Comparison of ENCODE assay signal across 7 cellular contexts in genomic region chr17:63696381-63696961, GRCh38. TPM values are rescaled to one million over a fixed set of nuclear protein-coding genes. Genes with fewer than 3 reads are reported as not detected.
DNase-seq lines count a peak whose midpoint lies in the region; ATAC-seq and TF ChIP-seq lines count a peak whose summit lies in the region.

No MANE protein-coding gene starts in this region.

- CTCF ChIA-PET in activated CD4-positive, alpha-beta T cell treated with anti-CD3 and anti-CD28 coated beads for 36 hours (lab: Charles Lee), result interaction anchor here (0.8 to 3.4 kb wide), 10 partner anchors 14 to 271 kb away, joined by 3 to 23 read pairs (median 4); partner anchors contain the start of gene MAP3K3

- H3K4me3 Mint-ChIP-seq in IgD-negative memory B cell, result peak overlapping the region; percentile 87 to 100 (median 96)
- peak overlapping the region; percentile 79 for H3K4me3 Mint-ChIP-seq in activated CD4-positive, alpha-beta T cell treated with anti-CD3 and anti-CD28 coated beads for 36 hours

- DNase-seq in ELR (ENCODE audit: low read depth) (peak; percentile 64), fibroblast of peridontal ligament (ENCODE audit: extremely low read depth) (peak; percentile 26), sigmoid colon (no peak), NCI-H345 (lab: John Stamatoyannopoulos, UW) (no peak)
- DNase-seq in activated CD4-positive, alpha-beta T cell treated with anti-CD3 and anti-CD28 coated beads for 36 hours, result peak; percentile 57

- WGBS in sigmoid colon, 2 donors, result 50 to 70% methylated on average over 9 of the region's 9 CpGs

- TF ChIP-seq EP300 in sigmoid colon (IDR thresholded peaks at IDR 0.05), result no peak

- POLR2A ChIA-PET in activated CD4-positive, alpha-beta T cell treated with anti-CD3 and anti-CD28 coated beads for 36 hours (lab: Charles Lee), result interaction anchor here (0.6 to 1.4 kb wide), 3 partner anchors 75 to 170 kb away, joined by 3 to 5 read pairs (median 4); partner anchors contain the start of genes CCDC47, DDX42 and MAP3K3

- peaks cover 35 to 42% (median 36%) of the 10 kb centered on the region in 3 donors for H3K4me1 Mint-ChIP-seq in IgD-negative memory B cell
- H3K4me1 Mint-ChIP-seq in activated CD4-positive, alpha-beta T cell treated with anti-CD3 and anti-CD28 coated beads for 36 hours, result peaks cover 53% of the 10 kb centered on the region

- no peaks in the 10 kb centered on the region for H3K27me3 ChIP-seq in sigmoid colon

- peaks cover 0 to 51% (median 38%) of the 10 kb centered on the region in 4 donors for H3K4me1 ChIP-seq in sigmoid colon

- no peaks in the 10 kb centered on the region for H3K27me3 Mint-ChIP-seq in IgD-negative memory B cell
- H3K27me3 Mint-ChIP-seq in activated CD4-positive, alpha-beta T cell treated with anti-CD3 and anti-CD28 coated beads for 36 hours, result no peaks in the 10 kb centered on the region

- no peak for ATAC-seq in activated CD4-positive, alpha-beta T cell treated with anti-CD3 and anti-CD28 coated beads for 36 hours
- ATAC-seq in GM18520 (IDR thresholded peaks at IDR 0.05; ENCODE audit: unreplicated experiment), result no peak

- peak in 2 of 4 experiments; percentile 20 to 40 for TF ChIP-seq CTCF in sigmoid colon (IDR thresholded peaks at IDR 0.05)

- H3K36me3 ChIP-seq in sigmoid colon, result peaks cover 1 to 32% (median 25%) of the 10 kb centered on the region in 4 donors

- H3K9me3 ChIP-seq in sigmoid colon, result no peaks in the 10 kb centered on the region

- intact Hi-C loops in activated CD4-positive, alpha-beta T cell treated with anti-CD3 and anti-CD28 coated beads for 36 hours (cut with DNase I, micrococcal nuclease), result loop anchor here (2.0 to 10.0 kb wide), 4 partner anchors 14 to 272 kb away; partner anchors contain the start of gene SMARCD2 (in 1 of the 2)
- intact Hi-C loops in sigmoid colon (cut with DNase I), result loop anchor here (5.0 kb wide), 1 partner anchor 74 kb away; the partner anchor contains the start of gene MAP3K3

- H3K4me3 ChIP-seq in sigmoid colon, result no peak overlapping the region

- peak overlapping the region; percentile 92 to 99 (median 97) for H3K27ac Mint-ChIP-seq in IgD-negative memory B cell
- peak overlapping the region; percentile 88 for H3K27ac Mint-ChIP-seq in activated CD4-positive, alpha-beta T cell treated with anti-CD3 and anti-CD28 coated beads for 36 hours

- peaks cover 9% of the 10 kb centered on the region for H3K36me3 Mint-ChIP-seq in IgD-negative memory B cell
- H3K36me3 Mint-ChIP-seq in activated CD4-positive, alpha-beta T cell treated with anti-CD3 and anti-CD28 coated beads for 36 hours (ENCODE audit: low read depth), result peaks cover 25% of the 10 kb centered on the region

- H3K27ac ChIP-seq in sigmoid colon, result peak overlapping the region; percentile 11 to 75 (median 60)

- TF ChIP-seq POLR2A in sigmoid colon (IDR thresholded peaks at IDR 0.05), result no peak

- no peaks in the 10 kb centered on the region for H3K9me3 Mint-ChIP-seq in IgD-negative memory B cell
- H3K9me3 Mint-ChIP-seq in activated CD4-positive, alpha-beta T cell treated with anti-CD3 and anti-CD28 coated beads for 36 hours (ENCODE audit: low read depth), result no peaks in the 10 kb centered on the region

RNA-seq across cellular contexts. Expression of gene LIMD2, which starts 3.5 kb away (rescaled TPM):
- polyA plus RNA-seq in IgD-negative memory B cell (845 TPM), sigmoid colon (100 to 1,000 TPM in 1 of 3 donors, 1 to 10 TPM in 2; 3.5 to 119 (median 3.6) TPM)
- total RNA-seq in activated CD4-positive, alpha-beta T cell treated with anti-CD3 and anti-CD28 coated beads for 36 hours, result 100 to 1,000 TPM; 119 to 127 TPM
- total RNA-seq in sigmoid colon, result 10 to 100 TPM in 1 of 4 donors, 1 to 10 TPM in 3; 3.0 to 16.8 (median 8.5) TPM

RNA-seq across cellular contexts. Expression of gene STRADA, which starts 45.1 kb away (rescaled TPM):
- polyA plus RNA-seq in IgD-negative memory B cell (24.9 TPM), sigmoid colon (10 to 100 TPM in 1 of 3 donors, 1 to 10 TPM in 2; 7.2 to 18.3 (median 7.6) TPM)
- total RNA-seq in activated CD4-positive, alpha-beta T cell treated with anti-CD3 and anti-CD28 coated beads for 36 hours, result 10 to 100 TPM; 51.0 to 53.6 TPM
- 10 to 100 TPM; 20.0 to 45.1 (median 24.7) TPM for total RNA-seq in sigmoid colon

Comparison
In these comparisons a context has a peak if more than half of its experiments do, and no peak if none do; other contexts are left out.
1. DNase-seq: peak in ELR (single experiment), activated CD4-positive, alpha-beta T cell treated with anti-CD3 and anti-CD28 coated beads for 36 hours (single experiment) and fibroblast of peridontal ligament (single experiment); none in sigmoid colon (single experiment) and NCI-H345 (single experiment).
2. RNA of gene LIMD2, which starts 3.5 kb away (total RNA-seq): 119 to 127 TPM in activated CD4-positive, alpha-beta T cell treated with anti-CD3 and anti-CD28 coated beads for 36 hours; 3.0 to 16.8 TPM in sigmoid colon; every median in the first group is over 4 times any median in the second.